In the genomic region with DNA sequence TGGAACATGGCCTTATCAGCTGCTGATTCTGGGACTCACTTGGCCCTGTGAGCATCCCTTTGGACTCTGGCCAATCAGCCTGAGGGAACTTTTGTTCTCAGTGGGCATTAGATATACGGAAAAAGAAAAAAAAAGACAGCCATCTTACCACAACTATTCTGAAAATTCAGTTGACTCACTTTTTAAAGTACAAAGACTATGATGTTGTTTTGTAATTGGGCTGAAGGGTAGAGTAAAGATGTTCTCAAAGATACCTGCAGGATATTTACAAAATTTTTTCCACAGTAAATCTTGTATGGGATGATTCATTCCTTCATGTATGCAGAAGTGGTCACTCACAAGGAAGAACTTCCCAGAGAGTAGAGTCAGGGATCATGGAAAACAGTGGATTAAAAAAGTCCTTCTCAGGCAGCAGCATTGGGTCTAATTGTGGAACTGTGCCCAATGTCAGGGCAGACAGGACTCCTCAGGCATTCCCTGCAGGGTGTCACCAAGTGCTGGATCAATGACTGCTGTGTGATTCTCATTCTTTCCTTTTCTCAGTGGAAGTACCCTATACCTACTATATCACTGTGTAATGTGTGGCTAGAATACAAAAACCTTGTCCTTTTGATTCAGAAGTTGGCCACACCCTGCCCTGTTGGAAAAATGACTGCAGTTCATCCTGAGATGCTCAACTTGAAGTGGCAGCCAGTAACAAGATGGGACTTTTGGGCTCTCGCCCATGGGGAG, we compare ENCODE assay signal across 13 cellular contexts. TPM values are rescaled to one million over a fixed set of nuclear protein-coding genes. Genes with fewer than 3 reads are reported as not detected.
DNase-seq lines count a peak whose midpoint lies in the region; ATAC-seq and TF ChIP-seq lines count a peak whose summit lies in the region.
"Had no signal": no experiment of that assay in that cellular context is flagged by ENCODE, and none has a peak within 500 bp of the region (broad histone marks: within the 10 kb centered on the region; RNA-seq: fewer than 3 reads in every experiment).

No MANE protein-coding gene starts in this region.

- H3K27ac ChIP-seq in breast epithelium (peak overlapping the region; percentile 75 to 84), mesenchymal stem cell (ENCODE audit: low read length, poor library complexity, severe bottlenecking) (peak overlapping the region; percentile 48), adrenal gland (no peak overlapping the region)
- H3K27ac ChIP-seq: Peyer's patch, upper lobe of right lung had no signal

- H3K36me3 ChIP-seq in Caco-2 (ENCODE audit: control insufficient read depth, insufficient read depth, low read length): no peaks in the 10 kb centered on the region
- no peaks in the 10 kb centered on the region for H3K36me3 ChIP-seq in breast epithelium
- H3K36me3 ChIP-seq in mesenchymal stem cell (ENCODE audit: control insufficient read depth in 1 of 2, insufficient read depth in 2 of 2, low read depth in 1 of 2, low read length in 2 of 2): no peaks in the 10 kb centered on the region
- H3K36me3 ChIP-seq in adrenal gland (replicated peaks in 1 of 2): no peaks in the 10 kb centered on the region
- H3K36me3 ChIP-seq: Peyer's patch, upper lobe of right lung had no signal

- no peak overlapping the region for H3K14ac ChIP-seq in mesenchymal stem cell (ENCODE audit: low read length in 2 of 2)

- H2AK5ac ChIP-seq in mesenchymal stem cell (ENCODE audit: low read length, severe bottlenecking): peak overlapping the region; percentile 94

- H3K27me3 Mint-ChIP-seq in Caco-2 (ENCODE audit: insufficient read depth, unreplicated experiment): no peaks in the 10 kb centered on the region
- peaks cover 16% of the 10 kb centered on the region for H3K27me3 Mint-ChIP-seq in stimulated activated memory B cell treated with anti-CD40 and anti-IgM and Interleukin-4, amounts not matched to agents 10 μg/mL and 1 μg/mL and 100 μg/mL, for 72 hours

- H2BK5ac ChIP-seq in mesenchymal stem cell (ENCODE audit: low read depth, low read length, poor library complexity, severe bottlenecking): no peak overlapping the region

- H3K4ac ChIP-seq in mesenchymal stem cell (ENCODE audit: low read depth in 1 of 2, low read length in 2 of 2): peak overlapping the region in 1 of 2 experiments; percentile 47

- H3K4me3 Mint-ChIP-seq in Caco-2 (ENCODE audit: unreplicated experiment): no peak overlapping the region
- H3K4me3 Mint-ChIP-seq in stimulated activated memory B cell treated with anti-CD40 and anti-IgM and Interleukin-4, amounts not matched to agents 10 μg/mL and 1 μg/mL and 100 μg/mL, for 72 hours: no peak overlapping the region
- H3K4me3 Mint-ChIP-seq: WTC11 had no signal

- H3K4me1 ChIP-seq in Caco-2: no peaks in the 10 kb centered on the region
- H3K4me1 ChIP-seq in breast epithelium: no peaks in the 10 kb centered on the region
- H3K4me1 ChIP-seq in mesenchymal stem cell (ENCODE audit: control insufficient read depth, insufficient read depth, low read depth, low read length): peaks cover 3% of the 10 kb centered on the region
- no peaks in the 10 kb centered on the region for H3K4me1 ChIP-seq in adrenal gland (replicated peaks in 1 of 2)
- H3K4me1 ChIP-seq: Peyer's patch, upper lobe of right lung had no signal

- no peaks in the 10 kb centered on the region for H3K36me3 Mint-ChIP-seq in Caco-2 (ENCODE audit: insufficient read depth, unreplicated experiment)
- H3K36me3 Mint-ChIP-seq in stimulated activated memory B cell treated with anti-CD40 and anti-IgM and Interleukin-4, amounts not matched to agents 10 μg/mL and 1 μg/mL and 100 μg/mL, for 72 hours: no peaks in the 10 kb centered on the region
- H3K36me3 Mint-ChIP-seq: WTC11 had no signal

- H2AFZ ChIP-seq in mesenchymal stem cell (ENCODE audit: low read depth, low read length): no peak overlapping the region

- H4K91ac ChIP-seq in mesenchymal stem cell (ENCODE audit: low read length): peak overlapping the region; percentile 52

- TF ChIP-seq CTCF in Caco-2 (IDR thresholded peaks at IDR 0.05; ENCODE audit: insufficient read depth in 1 of 2, low read depth in 1 of 2, low read length in 1 of 2, severe bottlenecking in 1 of 2, unreplicated experiment in 1 of 2): no peak
- TF ChIP-seq CTCF in breast epithelium (IDR thresholded peaks at IDR 0.05): no peak
- no peak for TF ChIP-seq CTCF in adrenal gland (IDR thresholded peaks at IDR 0.05)

- H3K9me3 Mint-ChIP-seq in Caco-2 (ENCODE audit: unreplicated experiment): no peaks in the 10 kb centered on the region
- H3K9me3 Mint-ChIP-seq in stimulated activated memory B cell treated with anti-CD40 and anti-IgM and Interleukin-4, amounts not matched to agents 10 μg/mL and 1 μg/mL and 100 μg/mL, for 72 hours: no peaks in the 10 kb centered on the region

- H3K27me3 ChIP-seq in Caco-2 (replicated peaks; ENCODE audit: control insufficient read depth, insufficient read depth, low read length): no peaks in the 10 kb centered on the region
- H3K27me3 ChIP-seq in breast epithelium: no peaks in the 10 kb centered on the region
- H3K27me3 ChIP-seq in mesenchymal stem cell (ENCODE audit: control insufficient read depth in 1 of 2, insufficient read depth in 1 of 2, low read length in 2 of 2): no peaks in the 10 kb centered on the region
- no peaks in the 10 kb centered on the region for H3K27me3 ChIP-seq in adrenal gland
- H3K27me3 ChIP-seq: Peyer's patch, upper lobe of right lung had no signal

- H3K18ac ChIP-seq in mesenchymal stem cell (ENCODE audit: low read depth in 1 of 2, low read length in 2 of 2): peak overlapping the region in 1 of 2 experiments; percentile 2

- ATAC-seq in stimulated activated memory B cell treated with anti-CD40 and anti-IgM and Interleukin-4, amounts not matched to agents 10 μg/mL and 1 μg/mL and 100 μg/mL, for 72 hours: no peak
- ATAC-seq: upper lobe of right lung, WTC11 had no signal

- H3K4me3 ChIP-seq in Caco-2 (ENCODE audit: low read depth, low read length): no peak overlapping the region
- no peak overlapping the region for H3K4me3 ChIP-seq in breast epithelium
- H3K4me3 ChIP-seq in mesenchymal stem cell (ENCODE audit: insufficient read depth in 1 of 2, low read depth in 1 of 2, low read length in 2 of 2): no peak overlapping the region
- H3K4me3 ChIP-seq in adrenal gland: no peak overlapping the region
- H3K4me3 ChIP-seq: Peyer's patch, upper lobe of right lung had no signal

- H3K9me3 ChIP-seq in Caco-2 (no peaks in the 10 kb centered on the region), breast epithelium (no peaks in the 10 kb centered on the region), mesenchymal stem cell (ENCODE audit: control insufficient read depth, low read length) (no peaks in the 10 kb centered on the region), adrenal gland (replicated peaks in 1 of 3) (no peaks in the 10 kb centered on the region)
- H3K9me3 ChIP-seq: Peyer's patch, upper lobe of right lung had no signal

- CTCF ChIA-PET in Caco-2 (lab: Charles Lee): no interaction called here

- POLR2A ChIA-PET in Caco-2 (lab: Charles Lee): no interaction called here

- DNase-seq in Caco-2: peak; percentile 13 to 46
- peak; percentile 86 for DNase-seq in LoVo (ENCODE audit: low spot score)
- DNase-seq in breast epithelium (ENCODE audit: low spot score in 2 of 2): peak; percentile 53 to 67
- DNase-seq in mesenchymal stem cell: peak; percentile 90
- DNase-seq in activated naive CD4-positive, alpha-beta T cell treated with anti-CD3 and anti-CD28 coated beads, Interleukin-2, amount 50 U/mL, for 16 hours: no peak
- no peak for DNase-seq in AML-193 (lab: John Stamatoyannopoulos, UW)
- no peak for DNase-seq in adrenal gland
- DNase-seq: activated T-cell treated with anti-CD3 and anti-CD28 coated beads, Interleukin-2, amount 50 U/mL, for 1 hour; DMS153; Peyer's patch; upper lobe of right lung had no signal

- peak overlapping the region; percentile 92 for H2BK120ac ChIP-seq in mesenchymal stem cell (ENCODE audit: low read depth, low read length)

- H3K23ac ChIP-seq in mesenchymal stem cell (ENCODE audit: low read length in 2 of 2): no peak overlapping the region

- H2BK15ac ChIP-seq in mesenchymal stem cell (ENCODE audit: low read depth, poor library complexity, severe bottlenecking): no peak overlapping the region

- H3K4me1 Mint-ChIP-seq in Caco-2 (ENCODE audit: low read depth, unreplicated experiment): no peaks in the 10 kb centered on the region
- H3K4me1 Mint-ChIP-seq in stimulated activated memory B cell treated with anti-CD40 and anti-IgM and Interleukin-4, amounts not matched to agents 10 μg/mL and 1 μg/mL and 100 μg/mL, for 72 hours: no peaks in the 10 kb centered on the region

- no TSS peak for BruUV-seq in Caco-2 (replicated peaks; lab: Mats Ljungman, UMichigan)

- peak overlapping the region; percentile 42 to 69 for H2BK12ac ChIP-seq in mesenchymal stem cell (ENCODE audit: low read length in 2 of 2)

- WGBS in mesenchymal stem cell: no CpG with 5 or more reads among the region's 2 CpGs
- 57 to 74% (median 67%) methylated on average over 2 of the region's 2 CpGs for WGBS in adrenal gland, 4 donors

- H3K27ac Mint-ChIP-seq in Caco-2 (ENCODE audit: unreplicated experiment): no peak overlapping the region
- H3K27ac Mint-ChIP-seq in stimulated activated memory B cell treated with anti-CD40 and anti-IgM and Interleukin-4, amounts not matched to agents 10 μg/mL and 1 μg/mL and 100 μg/mL, for 72 hours: no peak overlapping the region
- H3K27ac Mint-ChIP-seq: WTC11 had no signal

- intact Hi-C loops in Caco-2 (cut with micrococcal nuclease; ENCODE audit: unreplicated experiment): no loop called here
- intact Hi-C loops in breast epithelium (cut with DNase I; ENCODE audit: low total_unique reads): no loop called here
- intact Hi-C loops in adrenal gland (cut with DNase I): no loop called here

- H3K9ac ChIP-seq in mesenchymal stem cell (ENCODE audit: low read length): no peak overlapping the region

- TF ChIP-seq POLR2A in breast epithelium (IDR thresholded peaks at IDR 0.05): no peak
- TF ChIP-seq POLR2A in adrenal gland (IDR thresholded peaks at IDR 0.05): no peak

- H4K8ac ChIP-seq in mesenchymal stem cell (ENCODE audit: low read length): peak overlapping the region; percentile 45

- H3K79me1 ChIP-seq in mesenchymal stem cell (replicated peaks; ENCODE audit: low read length, poor library complexity, severe bottlenecking): peaks cover 2% of the 10 kb centered on the region

- no peak overlapping the region for H3K4me2 ChIP-seq in mesenchymal stem cell (ENCODE audit: low read length, poor library complexity, severe bottlenecking)

RNA-seq across cellular contexts. Expression of gene SULT1C4, which starts 35.4 kb away (rescaled TPM):
- total RNA-seq in Caco-2 (2022): 4.0 and 5.1 TPM in 2 replicates
- total RNA-seq in breast epithelium: 10 to 100 TPM in 1 of 3 donors, 1 to 10 TPM in 2; 1.4 to 19.8 (median 5.9) TPM
- polyA plus RNA-seq in mesenchymal stem cell (2013, experiment 1 of 2): 17.1 TPM
- polyA plus RNA-seq in mesenchymal stem cell (2013, experiment 2 of 2): 17.2 TPM
- 10 to 100 TPM in 1 of 8 donors, 1 to 10 TPM in 5, under 1 TPM in 2; 0.86 to 14.4 (median 2.1) TPM for total RNA-seq in adrenal gland
- 1 to 10 TPM in 1 of 3 donors, under 1 TPM in 2; 0.34 to 1.2 (median 0.80) TPM for polyA plus RNA-seq in adrenal gland

RNA-seq across cellular contexts. Expression of gene GCC2, which starts 35.8 kb away (rescaled TPM):
- 46.2 and 49.9 TPM in 2 replicates for total RNA-seq in Caco-2 (2022)
- total RNA-seq in breast epithelium: 10 to 100 TPM; 26.4 to 97.6 (median 63.3) TPM
- 31.4 TPM for polyA plus RNA-seq in mesenchymal stem cell (2013, experiment 1 of 2)
- polyA plus RNA-seq in mesenchymal stem cell (2013, experiment 2 of 2): 32.8 TPM
- total RNA-seq in adrenal gland: 10 to 100 TPM; 16.4 to 48.0 (median 37.1) TPM
- 10 to 100 TPM in 2 of 3 donors, 1 to 10 TPM in 1; 9.5 to 38.8 (median 17.9) TPM for polyA plus RNA-seq in adrenal gland

Comparison
In these comparisons a context has a peak if more than half of its experiments do, and no peak if none do; other contexts are left out.
1. DNase-seq: peak in Caco-2 (2 of 2), LoVo (single experiment), breast epithelium (2 of 2) and mesenchymal stem cell (single experiment); none in activated naive CD4-positive, alpha-beta T cell treated with anti-CD3 and anti-CD28 coated beads, Interleukin-2, amount 50 U/mL, for 16 hours (single experiment), AML-193 (0 of 2) and adrenal gland (0 of 7).
2. H3K27ac ChIP-seq: peak in breast epithelium (2 of 2) and mesenchymal stem cell (single experiment); none in adrenal gland (0 of 5).